In the genomic region with DNA sequence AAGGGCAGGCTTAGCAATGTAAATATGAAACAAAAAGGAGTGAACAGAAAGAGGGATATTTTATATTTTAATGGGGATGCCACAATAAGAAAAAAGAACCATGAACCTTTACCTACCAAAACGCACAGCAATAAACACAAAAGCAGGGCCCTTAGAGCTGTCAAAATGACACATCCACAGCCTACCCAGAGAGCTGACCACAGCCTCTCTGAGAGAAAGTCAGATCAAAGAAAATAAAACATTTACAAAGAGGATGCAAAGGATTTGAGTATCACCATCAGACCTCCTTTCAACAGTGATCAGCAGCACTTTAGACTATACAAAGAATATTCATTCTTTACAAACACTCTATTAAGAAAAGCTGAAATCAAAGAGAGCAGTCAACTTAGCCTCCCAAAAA, we compare ENCODE assay signal across 25 cellular contexts.
"Had no signal": no experiment of that assay in that cellular context is flagged by ENCODE, and none has a peak within 500 bp of the region (broad histone marks: within the 10 kb centered on the region; RNA-seq: fewer than 3 reads in every experiment).

No MANE protein-coding gene starts in this region.

- H3K9me3 ChIP-seq: SJSA1 had no signal

- H3K4me1 Mint-ChIP-seq: activated CD4-positive, alpha-beta memory T cell treated with anti-CD3 and anti-CD28 coated beads, Interleukin-2, amount 10 ng/mL, durations not matched to agents 7 days and 5 days had no signal

- H3K27ac ChIP-seq: brain microvascular endothelial cell, cardiac muscle cell, SJSA1 had no signal

- H3K4me3 ChIP-seq: cardiac muscle cell, SJSA1 had no signal

- H3K27me3 Mint-ChIP-seq: activated CD4-positive, alpha-beta memory T cell treated with anti-CD3 and anti-CD28 coated beads, Interleukin-2, amount 10 ng/mL, durations not matched to agents 7 days and 5 days; activated CD4-positive, alpha-beta T cell treated with anti-CD3 and anti-CD28 coated beads for 36 hours; activated CD8-positive, alpha-beta memory T cell treated with anti-CD3 and anti-CD28 coated beads, Interleukin-2, amount 10 ng/mL, durations not matched to agents 7 days and 5 days; activated naive CD8-positive, alpha-beta T cell treated with anti-CD3 and anti-CD28 coated beads, Interleukin-2, amount 50 U/mL, for 24 hours; activated T-cell treated with anti-CD3 and anti-CD28 coated beads, Interleukin-2, amount 50 U/mL, for 24 hours; T-cell had no signal

- DNase-seq: activated CD4-positive, alpha-beta memory T cell treated with anti-CD3 and anti-CD28 coated beads, Interleukin-2, amount 10 ng/mL, durations not matched to agents 7 days and 5 days; activated CD4-positive, alpha-beta T cell treated with anti-CD3 and anti-CD28 coated beads for 36 hours; activated CD4-positive, alpha-beta T cell treated with anti-CD3 and anti-CD28 coated beads, Interleukin-2, amount 50 U/mL, for 1 hour; activated CD8-positive, alpha-beta memory T cell treated with anti-CD3 and anti-CD28 coated beads, Interleukin-2, amount 10 ng/mL, durations not matched to agents 7 days and 5 days; activated effector memory CD4-positive, alpha-beta T cell treated with anti-CD3 and anti-CD28 coated beads, Interleukin-2, amount 50 U/mL, for 16 hours; activated naive CD4-positive, alpha-beta T cell treated with Interleukin-2 at 50 U/mL for 16 hours; activated naive CD8-positive, alpha-beta T cell treated with anti-CD3 and anti-CD28 coated beads, Interleukin-2, amount 50 U/mL, for 24 hours; activated T-cell treated with anti-CD3 and anti-CD28 coated beads, Interleukin-2, amount 50 U/mL, for 24 hours; amygdala; brain microvascular endothelial cell; Kasumi-1; KBM-7; NCI-H1105 treated with DMSO at 0.1 percent for 48 hours; NCI-H1436 treated with DMSO at 0.1 percent for 48 hours; NCI-H187; NCI-H2081; NCI-H446; NCI-H524; SHP77; T-cell; T-helper 2 cell; T1000 had no signal

- H3K9me3 Mint-ChIP-seq: activated CD4-positive, alpha-beta memory T cell treated with anti-CD3 and anti-CD28 coated beads, Interleukin-2, amount 10 ng/mL, durations not matched to agents 7 days and 5 days; activated naive CD4-positive, alpha-beta T cell treated with anti-CD3 and anti-CD28 coated beads, Interleukin-2, amount 50 U/mL, for 72 hours; activated naive CD8-positive, alpha-beta T cell treated with anti-CD3 and anti-CD28 coated beads, Interleukin-2, amount 50 U/mL, for 24 hours; activated T-cell treated with anti-CD3 and anti-CD28 coated beads, Interleukin-2, amount 50 U/mL, for 24 hours; T-cell had no signal

- H3K4me3 Mint-ChIP-seq: activated CD4-positive, alpha-beta memory T cell treated with anti-CD3 and anti-CD28 coated beads, Interleukin-2, amount 10 ng/mL, durations not matched to agents 7 days and 5 days; activated CD4-positive, alpha-beta T cell treated with anti-CD3 and anti-CD28 coated beads for 36 hours; activated CD8-positive, alpha-beta memory T cell treated with anti-CD3 and anti-CD28 coated beads, Interleukin-2, amount 10 ng/mL, durations not matched to agents 7 days and 5 days; activated naive CD8-positive, alpha-beta T cell treated with anti-CD3 and anti-CD28 coated beads, Interleukin-2, amount 50 U/mL, for 24 hours; activated T-cell treated with anti-CD3 and anti-CD28 coated beads, Interleukin-2, amount 50 U/mL, for 24 hours; T-cell had no signal

- H3K27me3 ChIP-seq: brain microvascular endothelial cell, cardiac muscle cell, SJSA1 had no signal

- H3K4me1 ChIP-seq: SJSA1 had no signal

- H3K27ac Mint-ChIP-seq: activated CD4-positive, alpha-beta memory T cell treated with anti-CD3 and anti-CD28 coated beads, Interleukin-2, amount 10 ng/mL, durations not matched to agents 7 days and 5 days; activated CD4-positive, alpha-beta T cell treated with anti-CD3 and anti-CD28 coated beads for 36 hours; activated CD8-positive, alpha-beta memory T cell treated with anti-CD3 and anti-CD28 coated beads, Interleukin-2, amount 10 ng/mL, durations not matched to agents 7 days and 5 days; activated naive CD4-positive, alpha-beta T cell treated with anti-CD3 and anti-CD28 coated beads, Interleukin-2, amount 50 U/mL, for 72 hours; activated naive CD8-positive, alpha-beta T cell treated with anti-CD3 and anti-CD28 coated beads, Interleukin-2, amount 50 U/mL, for 24 hours; activated T-cell treated with anti-CD3 and anti-CD28 coated beads, Interleukin-2, amount 50 U/mL, for 24 hours; T-cell had no signal
